22 cellular contexts compared by ENCODE assay signal in the genomic region with DNA sequence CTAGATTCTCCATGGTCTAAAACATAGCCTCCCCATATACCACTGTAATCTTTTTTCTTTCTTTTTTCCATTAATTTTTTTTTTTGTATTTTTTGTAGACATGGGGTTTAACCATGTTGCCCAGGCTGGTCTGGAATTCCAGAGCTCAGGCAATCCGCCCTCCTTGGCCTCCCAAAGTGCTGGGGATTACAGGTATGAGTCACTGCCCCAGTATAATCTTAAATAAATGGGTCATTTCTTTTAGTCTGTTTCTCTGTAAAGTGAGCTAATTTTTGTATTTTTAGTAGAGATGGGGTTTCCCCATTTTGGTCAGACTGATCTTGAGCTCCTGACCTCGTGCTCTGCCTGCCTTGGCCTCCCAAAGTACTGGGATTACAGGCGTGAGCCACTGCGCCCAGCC. TPM values are rescaled to one million over a fixed set of nuclear protein-coding genes. Genes with fewer than 3 reads are reported as not detected.
DNase-seq lines count a peak whose midpoint lies in the region; ATAC-seq, FAIRE-seq and TF ChIP-seq lines count a peak whose summit lies in the region.
"Had no signal": no experiment of that assay in that cellular context is flagged by ENCODE, and none has a peak within 500 bp of the region (broad histone marks: within the 10 kb centered on the region; RNA-seq: fewer than 3 reads in every experiment).

No MANE protein-coding gene starts in this region.

- no peak for DNase-seq in activated CD4-positive, alpha-beta T cell treated with anti-CD3 and anti-CD28 coated beads, Interleukin-2, amount 10 ng/mL, durations not matched to agents 24 days and 14 days
- DNase-seq in activated CD4-positive, alpha-beta T cell treated with anti-CD3 and anti-CD28 coated beads for 4 hours: no peak
- DNase-seq in K562 (ENCODE audit: extremely low read depth in 1 of 4, low spot score in 3 of 4) (no peak), UCSD-AML1 (lab: John Stamatoyannopoulos, UW; ENCODE audit: unreplicated experiment) (no peak), ascending aorta (ENCODE audit: low spot score in 2 of 2) (no peak)
- DNase-seq: ACHN; activated effector memory CD4-positive, alpha-beta T cell treated with anti-CD3 and anti-CD28 coated beads, Interleukin-2, amount 50 U/mL, for 16 hours; body of pancreas; CD4-positive, alpha-beta memory T cell; H7; heart left ventricle; NCI-H1105 treated with DMSO at 0.1 percent for 48 hours; NK-92 treated with Interleukin-12 subunit alpha and Interleukin-12 subunit beta, amount 100 ng/mL, for 24 hours; sigmoid colon; stimulated activated CD4-positive, alpha-beta T cell treated with anti-CD3 and anti-CD28 coated beads, Interleukin-2, amount 100 ng/mL, for 48 hours had no signal

- H3K9me3 Mint-ChIP-seq in activated CD4-positive, alpha-beta T cell treated with anti-CD3 and anti-CD28 coated beads, Interleukin-2, amount 10 ng/mL, durations not matched to agents 24 days and 14 days: no peaks in the 10 kb centered on the region
- H3K9me3 Mint-ChIP-seq in stimulated activated memory B cell treated with anti-CD40 and anti-IgM and Interleukin-4, amounts not matched to agents 10 μg/mL and 1 μg/mL and 100 μg/mL, for 72 hours: no peaks in the 10 kb centered on the region
- H3K9me3 Mint-ChIP-seq: CD4-positive, alpha-beta memory T cell; mesothelial cell of epicardium; type B pancreatic cell had no signal

- H3K4me1 ChIP-seq in KMS-11 (ENCODE audit: low read depth, poor library complexity, severe bottlenecking) (peaks cover 14% of the 10 kb centered on the region), K562 (replicated peaks in 1 of 2; ENCODE audit: control insufficient read depth in 2 of 2, insufficient read depth in 2 of 2, low read length in 2 of 2) (peaks cover 7 to 8% of the 10 kb centered on the region in 2 experiments; a peak in 3 of 5 replicates), ascending aorta (peaks cover 0 to 4% of the 10 kb centered on the region in 2 donors)

- H2AFZ ChIP-seq in KMS-11 (ENCODE audit: low read depth): peak overlapping the region; percentile 2; the same call in 1 of the 2 replicates
- peak overlapping the region; percentile 17; the same call in 1 of the 2 replicates for H2AFZ ChIP-seq in K562 (ENCODE audit: low read depth, low read length)

- H3K4me3 ChIP-seq in KMS-11 (IDR thresholded peaks at IDR 0.05; ENCODE audit: insufficient read depth, low read depth, low read length) (no peak overlapping the region), K562 (no peak overlapping the region), ascending aorta (no peak overlapping the region)
- H3K4me3 ChIP-seq: body of pancreas, heart left ventricle, sigmoid colon had no signal

- no TSS peak for BruUV-seq in K562 (replicated peaks; lab: Mats Ljungman, UMichigan)

- intact Hi-C loops in activated CD4-positive, alpha-beta T cell treated with anti-CD3 and anti-CD28 coated beads, Interleukin-2, amount 10 ng/mL, durations not matched to agents 24 days and 14 days (cut with micrococcal nuclease): loop anchor here (1.0 to 10.0 kb wide), 2 partner anchors 26 to 363 kb away; no protein-coding TSS in a partner anchor
- intact Hi-C loops in K562 (cut with micrococcal nuclease): no loop called here
- intact Hi-C loops in ascending aorta (cut with DNase I): no loop called here

- H3K27me3 ChIP-seq in KMS-11 (ENCODE audit: insufficient read depth, low read depth) (no peaks in the 10 kb centered on the region), K562 (ENCODE audit: control insufficient read depth in 2 of 2, insufficient read depth in 2 of 2, low read length in 2 of 2) (no peaks in the 10 kb centered on the region), ascending aorta (no peaks in the 10 kb centered on the region)
- H3K27me3 ChIP-seq: body of pancreas, heart left ventricle, sigmoid colon had no signal

- ATAC-seq in K562 (no peak), HG03045 (IDR thresholded peaks at IDR 0.05; ENCODE audit: unreplicated experiment) (no peak)
- ATAC-seq in stimulated activated memory B cell treated with anti-CD40 and anti-IgM and Interleukin-4, amounts not matched to agents 10 μg/mL and 1 μg/mL and 100 μg/mL, for 72 hours: no peak
- ATAC-seq: body of pancreas, heart left ventricle, Right ventricle myocardium inferior had no signal

- no peaks in the 10 kb centered on the region for H3K36me3 ChIP-seq in KMS-11 (ENCODE audit: insufficient read depth)
- H3K36me3 ChIP-seq in K562 (ENCODE audit: control insufficient read depth, insufficient read depth, low read length): no peaks in the 10 kb centered on the region
- H3K36me3 ChIP-seq in ascending aorta: no peaks in the 10 kb centered on the region
- H3K36me3 ChIP-seq: heart left ventricle, sigmoid colon had no signal

- no peaks in the 10 kb centered on the region for H3K27me3 Mint-ChIP-seq in activated CD4-positive, alpha-beta T cell treated with anti-CD3 and anti-CD28 coated beads, Interleukin-2, amount 10 ng/mL, durations not matched to agents 24 days and 14 days
- H3K27me3 Mint-ChIP-seq in stimulated activated memory B cell treated with anti-CD40 and anti-IgM and Interleukin-4, amounts not matched to agents 10 μg/mL and 1 μg/mL and 100 μg/mL, for 72 hours: no peaks in the 10 kb centered on the region
- H3K27me3 Mint-ChIP-seq: type B pancreatic cell had no signal

- no peak for FAIRE-seq in K562 (lab: Jason Lieb, UNC)
- FAIRE-seq: keratinocyte had no signal

- WGBS in K562 (ENCODE audit: insufficient coverage, low coverage, missing lambda C conversion rate): 72% methylated on average over 4 of the region's 4 CpGs

- no peak overlapping the region for H3K9ac ChIP-seq in KMS-11
- H3K9ac ChIP-seq in K562 (ENCODE audit: insufficient read depth in 1 of 2, low read depth in 2 of 2, low read length in 2 of 2): no peak overlapping the region

- peaks cover 16% of the 10 kb centered on the region for H3K4me1 Mint-ChIP-seq in activated CD4-positive, alpha-beta T cell treated with anti-CD3 and anti-CD28 coated beads, Interleukin-2, amount 10 ng/mL, durations not matched to agents 24 days and 14 days
- peaks cover 6% of the 10 kb centered on the region for H3K4me1 Mint-ChIP-seq in stimulated activated memory B cell treated with anti-CD40 and anti-IgM and Interleukin-4, amounts not matched to agents 10 μg/mL and 1 μg/mL and 100 μg/mL, for 72 hours

- no peak overlapping the region for H3K27ac ChIP-seq in KMS-11
- H3K27ac ChIP-seq in K562 (ENCODE audit: extremely low read depth, low read depth, low read length): 0 out of 3 replicates have a peak overlapping the region, but pooled peaks have one; percentile 22
- H3K27ac ChIP-seq in ascending aorta: no peak overlapping the region
- H3K27ac ChIP-seq: body of pancreas, heart left ventricle, sigmoid colon had no signal

- no peak for TF ChIP-seq CTCF in KMS-11 (conservative IDR thresholded peaks at IDR 0.05; ENCODE audit: low read depth, low read length)
- no peak for TF ChIP-seq CTCF in K562 (IDR thresholded peaks at IDR 0.05 in 2 of 3, conservative IDR thresholded peaks at IDR 0.05 in 1 of 3; ENCODE audit: insufficient read depth in 2 of 3, low read depth in 1 of 3, low read length in 3 of 3)
- no peak for TF ChIP-seq CTCF in ascending aorta (IDR thresholded peaks at IDR 0.05)

- CTCF ChIA-PET in K562 (lab: Yijun Ruan, JAX; ENCODE audit: low intra/inter-chr PET ratio): no interaction called here

- H3K9me3 ChIP-seq in K562 (replicated peaks; ENCODE audit: control insufficient read depth, insufficient read depth, low read depth, low read length): no peaks in the 10 kb centered on the region
- H3K9me3 ChIP-seq in ascending aorta: no peaks in the 10 kb centered on the region
- H3K9me3 ChIP-seq: body of pancreas, heart left ventricle, sigmoid colon had no signal

- no peak overlapping the region for H3K4me2 ChIP-seq in KMS-11
- no peak overlapping the region for H3K4me2 ChIP-seq in K562 (ENCODE audit: insufficient read depth, low read length)

- TF ChIP-seq EP300 in K562 (IDR thresholded peaks at IDR 0.05; ENCODE audit: low read length): no peak

- H3K4me3 Mint-ChIP-seq in activated CD4-positive, alpha-beta T cell treated with anti-CD3 and anti-CD28 coated beads, Interleukin-2, amount 10 ng/mL, durations not matched to agents 24 days and 14 days: peak overlapping the region; percentile 8
- no peak overlapping the region for H3K4me3 Mint-ChIP-seq in stimulated activated memory B cell treated with anti-CD40 and anti-IgM and Interleukin-4, amounts not matched to agents 10 μg/mL and 1 μg/mL and 100 μg/mL, for 72 hours
- H3K4me3 Mint-ChIP-seq: CD4-positive, alpha-beta memory T cell; mesothelial cell of epicardium; type B pancreatic cell had no signal

- no peaks in the 10 kb centered on the region for H3K9me1 ChIP-seq in K562 (ENCODE audit: control insufficient read depth, insufficient read depth, low read length)

- no peaks in the 10 kb centered on the region for H4K20me1 ChIP-seq in KMS-11 (ENCODE audit: insufficient read depth)
- no peaks in the 10 kb centered on the region for H4K20me1 ChIP-seq in K562 (replicated peaks; ENCODE audit: control insufficient read depth, insufficient read depth, low read length)

- H3K36me3 Mint-ChIP-seq in activated CD4-positive, alpha-beta T cell treated with anti-CD3 and anti-CD28 coated beads, Interleukin-2, amount 10 ng/mL, durations not matched to agents 24 days and 14 days (ENCODE audit: low read depth): no peaks in the 10 kb centered on the region
- H3K36me3 Mint-ChIP-seq in stimulated activated memory B cell treated with anti-CD40 and anti-IgM and Interleukin-4, amounts not matched to agents 10 μg/mL and 1 μg/mL and 100 μg/mL, for 72 hours: no peaks in the 10 kb centered on the region
- H3K36me3 Mint-ChIP-seq: CD4-positive, alpha-beta memory T cell; mesothelial cell of epicardium; type B pancreatic cell had no signal

- POLR2A ChIA-PET in K562 (lab: Yijun Ruan, JAX): interaction anchor here (0.9 to 1.2 kb wide), 2 partner anchors 9 to 24 kb away, joined by 3 to 4 read pairs; no protein-coding TSS in a partner anchor

- H3K27ac Mint-ChIP-seq in activated CD4-positive, alpha-beta T cell treated with anti-CD3 and anti-CD28 coated beads, Interleukin-2, amount 10 ng/mL, durations not matched to agents 24 days and 14 days: peak overlapping the region; percentile 83
- peak overlapping the region; percentile 23 for H3K27ac Mint-ChIP-seq in stimulated activated memory B cell treated with anti-CD40 and anti-IgM and Interleukin-4, amounts not matched to agents 10 μg/mL and 1 μg/mL and 100 μg/mL, for 72 hours
- H3K27ac Mint-ChIP-seq: mesothelial cell of epicardium, type B pancreatic cell had no signal

- TF ChIP-seq POLR2A in K562 (conservative IDR thresholded peaks at IDR 0.05): no peak

- in situ Hi-C loops in K562 (cut with MboI): loop anchor here (5.0 kb wide), 1 partner anchor 145 kb away; no protein-coding TSS in a partner anchor

- no peak for TF ChIP-seq RAD21 in K562 (CRISPR knock-in tag; conservative IDR thresholded peaks at IDR 0.05 in 1 of 2, IDR thresholded peaks at IDR 0.05 in 1 of 2)

- no peaks in the 10 kb centered on the region for H3K79me2 ChIP-seq in KMS-11 (ENCODE audit: insufficient read depth, low read depth)
- no peaks in the 10 kb centered on the region for H3K79me2 ChIP-seq in K562 (ENCODE audit: control insufficient read depth, insufficient read depth, low read length)

RNA-seq across cellular contexts. Expression of a gene that starts 5.7 kb away (rescaled TPM):
- 447 and 455 TPM in 2 replicates for total RNA-seq in activated CD4-positive, alpha-beta T cell treated with anti-CD3 and anti-CD28 coated beads, Interleukin-2, amount 10 ng/mL, durations not matched to agents 24 days and 14 days
- 89.8 and 104 TPM in 2 replicates for total RNA-seq in K562 (2011; cell fraction: chromatin; rRNA removed; ENCODE audit: low replicate concordance)
- total RNA-seq in K562 (2011; cell fraction: nucleolus; rRNA removed): 98.7 and 106 TPM in 2 replicates
- 131 and 159 TPM in 2 replicates for total RNA-seq in K562 (2011; cell fraction: nucleoplasm; rRNA removed)
- total RNA-seq in K562 (2014; rRNA removed): 478 and 508 TPM in 2 replicates
- 502 and 525 TPM in 2 replicates for total RNA-seq in K562 (2014; rRNA removed; fragmentation: Illumina TruSeq; extraction: Trizol)
- total RNA-seq in K562 (2015; rRNA removed; fragmentation: Illumina TruSeq; extraction: Trizol): 436 and 449 TPM in 2 replicates
- total RNA-seq in K562 (2021): 479 and 509 TPM in 2 replicates
- polyA plus RNA-seq in K562 (2011; rRNA removed): 571 and 796 TPM in 2 replicates
- polyA plus RNA-seq in K562 (2011; cell fraction: cytosol; rRNA removed): 606 and 672 TPM in 2 replicates
- 154 and 260 TPM in 2 replicates for polyA plus RNA-seq in K562 (2011; cell fraction: nucleus; rRNA removed)
- 169 and 564 TPM in 2 replicates for polyA plus RNA-seq in K562 (2012)
- polyA plus RNA-seq in K562 (2014; fragmentation: Illumina TruSeq; extraction: Trizol): 598 and 604 TPM in 2 replicates
- polyA plus RNA-seq in K562 (2014; fragmentation: Nextera tagmentation; extraction: Ambion mirVana): 1,000 to 10,000 TPM; 1,450 to 1,588 TPM
- 670 and 766 TPM in 2 replicates for polyA plus RNA-seq in K562 (2014; rRNA removed)
- polyA minus RNA-seq in K562 (2011; rRNA and poly(A)+ RNA removed): 333 and 372 TPM in 2 replicates
- 67.9 and 75.3 TPM in 2 replicates for polyA minus RNA-seq in K562 (2011; cell fraction: cytosol; rRNA and poly(A)+ RNA removed)
- polyA minus RNA-seq in K562 (2011; cell fraction: nucleus; rRNA and poly(A)+ RNA removed): 30.3 and 41.3 TPM in 2 replicates
- 70.6 TPM for total RNA-seq in ascending aorta

RNA-seq across cellular contexts. Expression of a gene that starts 18.6 kb away (rescaled TPM):
- total RNA-seq in activated CD4-positive, alpha-beta T cell treated with anti-CD3 and anti-CD28 coated beads, Interleukin-2, amount 10 ng/mL, durations not matched to agents 24 days and 14 days: 752 and 795 TPM in 2 replicates
- total RNA-seq in K562 (2011; cell fraction: chromatin; rRNA removed; ENCODE audit: low replicate concordance): 64.0 and 91.2 TPM in 2 replicates
- total RNA-seq in K562 (2011; cell fraction: nucleolus; rRNA removed): 177 and 196 TPM in 2 replicates
- 176 and 374 TPM in 2 replicates for total RNA-seq in K562 (2011; cell fraction: nucleoplasm; rRNA removed)
- total RNA-seq in K562 (2014; rRNA removed) (1,010 and 1,072 TPM in 2 replicates), K562 (2014; rRNA removed; fragmentation: Illumina TruSeq; extraction: Trizol) (763 and 827 TPM in 2 replicates), K562 (2015; rRNA removed; fragmentation: Illumina TruSeq; extraction: Trizol) (783 and 790 TPM in 2 replicates), K562 (2021) (1,055 and 1,182 TPM in 2 replicates), ascending aorta (638 TPM)
- polyA plus RNA-seq in K562 (2011; rRNA removed) (1,026 and 1,088 TPM in 2 replicates), K562 (2014; fragmentation: Illumina TruSeq; extraction: Trizol) (723 and 886 TPM in 2 replicates), K562 (2014; fragmentation: Nextera tagmentation; extraction: Ambion mirVana) (100 to 1,000 TPM; 684 to 924 TPM), K562 (2014; rRNA removed) (1,202 and 1,445 TPM in 2 replicates)
- 921 and 948 TPM in 2 replicates for polyA plus RNA-seq in K562 (2011; cell fraction: cytosol; rRNA removed)
- 355 and 443 TPM in 2 replicates for polyA plus RNA-seq in K562 (2011; cell fraction: nucleus; rRNA removed)
- polyA plus RNA-seq in K562 (2012): 987 and 1,336 TPM in 2 replicates
- polyA minus RNA-seq in K562 (2011; rRNA and poly(A)+ RNA removed): 346 and 369 TPM in 2 replicates
- polyA minus RNA-seq in K562 (2011; cell fraction: cytosol; rRNA and poly(A)+ RNA removed): 154 and 166 TPM in 2 replicates
- polyA minus RNA-seq in K562 (2011; cell fraction: nucleus; rRNA and poly(A)+ RNA removed): 61.1 and 93.0 TPM in 2 replicates

RNA-seq across cellular contexts. Expression of a gene that starts 27.0 kb away (rescaled TPM):
- total RNA-seq in activated CD4-positive, alpha-beta T cell treated with anti-CD3 and anti-CD28 coated beads, Interleukin-2, amount 10 ng/mL, durations not matched to agents 24 days and 14 days: 47.5 and 47.7 TPM in 2 replicates
- total RNA-seq in K562 (2011; cell fraction: chromatin; rRNA removed; ENCODE audit: low replicate concordance): 145 and 406 TPM in 2 replicates
- total RNA-seq in K562 (2011; cell fraction: nucleolus; rRNA removed): 54.2 and 98.0 TPM in 2 replicates
- 135 and 220 TPM in 2 replicates for total RNA-seq in K562 (2011; cell fraction: nucleoplasm; rRNA removed)
- total RNA-seq in K562 (2014; rRNA removed): 41.8 and 53.8 TPM in 2 replicates
- 87.8 and 101 TPM in 2 replicates for total RNA-seq in K562 (2014; rRNA removed; fragmentation: Illumina TruSeq; extraction: Trizol)
- total RNA-seq in K562 (2015; rRNA removed; fragmentation: Illumina TruSeq; extraction: Trizol): 79.7 and 99.2 TPM in 2 replicates
- 61.5 and 65.1 TPM in 2 replicates for total RNA-seq in K562 (2021)
- 62.1 and 65.8 TPM in 2 replicates for polyA plus RNA-seq in K562 (2011; rRNA removed)
- polyA plus RNA-seq in K562 (2011; cell fraction: cytosol; rRNA removed): 12.8 and 27.7 TPM in 2 replicates
- 98.3 and 139 TPM in 2 replicates for polyA plus RNA-seq in K562 (2011; cell fraction: nucleus; rRNA removed)
- 54.2 and 56.4 TPM in 2 replicates for polyA plus RNA-seq in K562 (2012)
- 58.2 and 59.8 TPM in 2 replicates for polyA plus RNA-seq in K562 (2014; fragmentation: Illumina TruSeq; extraction: Trizol)
- 10 to 100 TPM; 12.2 to 15.2 TPM for polyA plus RNA-seq in K562 (2014; fragmentation: Nextera tagmentation; extraction: Ambion mirVana)
- 34.8 and 42.7 TPM in 2 replicates for polyA plus RNA-seq in K562 (2014; rRNA removed)
- polyA minus RNA-seq in K562 (2011; rRNA and poly(A)+ RNA removed): 152 and 201 TPM in 2 replicates
- 40.0 and 51.0 TPM in 2 replicates for polyA minus RNA-seq in K562 (2011; cell fraction: cytosol; rRNA and poly(A)+ RNA removed)
- polyA minus RNA-seq in K562 (2011; cell fraction: nucleus; rRNA and poly(A)+ RNA removed): 66.4 and 137 TPM in 2 replicates
- total RNA-seq in ascending aorta: 41.3 TPM
